In genomic region chr14:100539766-100540140, GRCh38 we compare ENCODE assay signal across 13 cellular contexts. TPM values are rescaled to one million over a fixed set of nuclear protein-coding genes. Genes with fewer than 3 reads are reported as not detected.
A peak's percentile ranks its signal among the peaks of the same experiment; 100 is the strongest.
DNase-seq lines count a peak whose midpoint lies in the region; ATAC-seq and TF ChIP-seq lines count a peak whose summit lies in the region.
"Had no signal": no experiment of that assay in that cellular context is flagged by ENCODE, and none has a peak within 500 bp of the region (broad histone marks: within the 10 kb centered on the region; RNA-seq: fewer than 3 reads in every experiment).

No MANE protein-coding gene starts in this region.

- TF ChIP-seq CTCF in natural killer cell (IDR thresholded peaks at IDR 0.05) = no peak

- H3K27me3 Mint-ChIP-seq in natural killer cell treated with Interleukin-12 subunit alpha and Interleukin-12 subunit beta and Interleukin-15 and Interleukin-18, amount 100 ng/mL, for 72 hours = no peaks in the 10 kb centered on the region
- H3K27me3 Mint-ChIP-seq in natural killer cell (ENCODE audit: low read depth in 2 of 2) = peaks cover 0 to 5% of the 10 kb centered on the region in 2 donors

- no peak for ATAC-seq in natural killer cell treated with Interleukin-12 subunit alpha and Interleukin-12 subunit beta and Interleukin-15 and Interleukin-18, amount 100 ng/mL, for 72 hours
- ATAC-seq in natural killer cell = no peak
- no peak for ATAC-seq in right cardiac atrium

- H3K4me3 Mint-ChIP-seq in natural killer cell treated with Interleukin-12 subunit alpha and Interleukin-12 subunit beta and Interleukin-15 and Interleukin-18, amount 100 ng/mL, for 72 hours = no peak overlapping the region
- H3K4me3 Mint-ChIP-seq in natural killer cell = no peak overlapping the region

- no peaks in the 10 kb centered on the region for H3K4me1 ChIP-seq in right cardiac atrium (ENCODE audit: control insufficient read depth, insufficient read depth, low read length)

- no peaks in the 10 kb centered on the region for H3K9me3 Mint-ChIP-seq in natural killer cell treated with Interleukin-12 subunit alpha and Interleukin-12 subunit beta and Interleukin-15 and Interleukin-18, amount 100 ng/mL, for 72 hours
- no peaks in the 10 kb centered on the region for H3K9me3 Mint-ChIP-seq in natural killer cell

- peaks cover 0 to 3% of the 10 kb centered on the region in 2 donors for H3K4me1 Mint-ChIP-seq in natural killer cell treated with Interleukin-12 subunit alpha and Interleukin-12 subunit beta and Interleukin-15 and Interleukin-18, amount 100 ng/mL, for 72 hours (ENCODE audit: low read depth in 2 of 2)
- peaks cover 0 to 9% of the 10 kb centered on the region in 2 donors for H3K4me1 Mint-ChIP-seq in natural killer cell

- H3K36me3 Mint-ChIP-seq in natural killer cell treated with Interleukin-12 subunit alpha and Interleukin-12 subunit beta and Interleukin-15 and Interleukin-18, amount 100 ng/mL, for 72 hours = no peaks in the 10 kb centered on the region
- H3K36me3 Mint-ChIP-seq in natural killer cell = no peaks in the 10 kb centered on the region

- no peak overlapping the region for H3K4me3 ChIP-seq in right cardiac atrium (ENCODE audit: low read length)
- H3K4me3 ChIP-seq: BLaER1 treated with 17β-estradiol and CSF1 and Interleukin-3, amounts not matched to agents 10 nM and 100 nM; PC-9 had no signal

- H3K27ac ChIP-seq in right cardiac atrium (ENCODE audit: low read length) = no peak overlapping the region
- H3K27ac ChIP-seq: PC-9 had no signal

- no peaks in the 10 kb centered on the region for H3K9me3 ChIP-seq in right cardiac atrium (ENCODE audit: control insufficient read depth, low read length)
- H3K9me3 ChIP-seq: BLaER1 treated with 17β-estradiol and CSF1 and Interleukin-3, amounts not matched to agents 10 nM and 100 nM had no signal

- WGBS in right cardiac atrium = 91% methylated on average over 13 of the region's 13 CpGs

- H3K27ac Mint-ChIP-seq in natural killer cell treated with Interleukin-12 subunit alpha and Interleukin-12 subunit beta and Interleukin-15 and Interleukin-18, amount 100 ng/mL, for 72 hours = no peak overlapping the region
- H3K27ac Mint-ChIP-seq in natural killer cell = no peak overlapping the region

- intact Hi-C loops in natural killer cell (cut with micrococcal nuclease) (no loop called here), right cardiac atrium (cut with DNase I) (loop anchor here in 1 of 4 donors (10.0 kb wide), 1 partner anchor 135 kb away; no protein-coding TSS in a partner anchor), posterior vena cava (cut with DNase I) (no loop called here)

- peak; percentile 31 for DNase-seq in natural killer cell treated with Interleukin-12 subunit alpha and Interleukin-12 subunit beta and Interleukin-15 and Interleukin-18, amount 100 ng/mL, for 72 hours (ENCODE audit: low spot score)
- no peak for DNase-seq in natural killer cell
- peak in 2 of 3 donors; percentile 5 to 46 for DNase-seq in right cardiac atrium
- DNase-seq in posterior vena cava (ENCODE audit: low spot score) = peak; percentile 58
- no peak for DNase-seq in NCI-H1930 (lab: John Stamatoyannopoulos, UW)
- no peak for DNase-seq in NCI-H748 (lab: John Stamatoyannopoulos, UW; ENCODE audit: unreplicated experiment)
- DNase-seq in effector CD8-positive, alpha-beta T cell (lab: John Stamatoyannopoulos, UW) = no peak
- DNase-seq: KG1, NCI-H1048, NCI-H345, NCI-H748 treated with DMSO at 0.1 percent for 48 hours, PC-9 had no signal

- no peaks in the 10 kb centered on the region for H3K27me3 ChIP-seq in right cardiac atrium (ENCODE audit: control insufficient read depth, insufficient read depth)

RNA-seq across cellular contexts. Expression of gene BEGAIN, which starts 47.5 kb away (rescaled TPM):
- total RNA-seq in natural killer cell treated with Interleukin-12 subunit alpha and Interleukin-12 subunit beta and Interleukin-15 and Interleukin-18, amount 100 ng/mL, for 72 hours = not detected
- 1 to 10 TPM in 1 of 3 donors, under 1 TPM in 1, not detected in 1; 0.11 to 1.3 TPM for total RNA-seq in natural killer cell
- 1 to 10 TPM; 1.4 to 2.7 (median 2.0) TPM for total RNA-seq in right cardiac atrium
- polyA plus RNA-seq in right cardiac atrium = 1.4 TPM
- 1 to 10 TPM in 1 of 2 donors, under 1 TPM in 1; 0.56 to 1.2 TPM for total RNA-seq in posterior vena cava
- total RNA-seq: PC-9 had no signal

Comparison
In these comparisons a context has a peak if more than half of its experiments do, and no peak if none do; other contexts are left out.
1. DNase-seq: peak in natural killer cell treated with Interleukin-12 subunit alpha and Interleukin-12 subunit beta and Interleukin-15 and Interleukin-18, amount 100 ng/mL, for 72 hours (single experiment), right cardiac atrium (2 of 3) and posterior vena cava (single experiment); none in natural killer cell (single experiment), NCI-H1930 (0 of 2), NCI-H748 (single experiment) and effector CD8-positive, alpha-beta T cell (single experiment).